Comparison of ENCODE assay signal across 8 cellular contexts in the genomic region with DNA sequence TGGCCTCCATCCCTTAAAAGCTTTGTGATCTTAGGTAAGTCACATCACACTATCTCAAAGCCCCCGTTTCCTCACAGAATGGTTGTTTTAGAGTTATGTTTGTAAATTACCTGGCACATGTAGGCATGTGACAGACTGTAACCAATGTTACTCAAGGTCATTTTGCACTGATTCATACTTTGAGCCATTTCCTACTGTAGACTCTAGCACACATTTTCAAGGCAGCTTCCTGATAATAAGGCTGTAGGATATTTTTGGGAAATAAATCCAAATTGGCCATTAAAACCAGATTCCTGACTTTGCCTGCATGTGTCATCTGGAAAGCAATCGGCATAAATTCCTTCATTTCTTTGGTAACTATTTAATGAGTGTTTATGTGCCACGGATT. TPM values are rescaled to one million over a fixed set of nuclear protein-coding genes. Genes with fewer than 3 reads are reported as not detected.
DNase-seq lines count a peak whose midpoint lies in the region; ATAC-seq, FAIRE-seq and TF ChIP-seq lines count a peak whose summit lies in the region.

No MANE protein-coding gene starts in this region.

- peak overlapping the region; percentile 92 for H3K27ac ChIP-seq in HepG2 (ENCODE audit: extremely low read length, insufficient read depth, low read length)
- H3K27ac ChIP-seq in right lobe of liver: no peak overlapping the region
- peak overlapping the region; percentile 84 for H3K27ac ChIP-seq in keratinocyte (ENCODE audit: control insufficient read depth, insufficient read depth, low read length)
- H3K27ac ChIP-seq in colonic mucosa: no peak overlapping the region

- H3K4me2 ChIP-seq in HepG2 (ENCODE audit: low read depth, low read length) (peak overlapping the region; percentile 66), keratinocyte (ENCODE audit: control insufficient read depth, extremely low read depth, insufficient read depth, low read depth, low read length) (peak overlapping the region; percentile 85)

- H3K27me3 Mint-ChIP-seq in activated naive CD8-positive, alpha-beta T cell treated with anti-CD3 and anti-CD28 coated beads, Interleukin-2, amount 10 ng/mL, durations not matched to agents 7 days and 5 days: no peaks in the 10 kb centered on the region

- no TSS peak for BruUV-seq in HepG2 (replicated peaks; lab: Mats Ljungman, UMichigan)

- peaks cover 16% of the 10 kb centered on the region for H3K36me3 Mint-ChIP-seq in activated naive CD8-positive, alpha-beta T cell treated with anti-CD3 and anti-CD28 coated beads, Interleukin-2, amount 10 ng/mL, durations not matched to agents 7 days and 5 days

- H3K4me3 Mint-ChIP-seq in activated naive CD8-positive, alpha-beta T cell treated with anti-CD3 and anti-CD28 coated beads, Interleukin-2, amount 10 ng/mL, durations not matched to agents 7 days and 5 days: peak overlapping the region; percentile 96

- peaks cover 76% of the 10 kb centered on the region for H3K4me1 ChIP-seq in HepG2 (ENCODE audit: insufficient read depth, low read length)
- peaks cover 0 to 37% (median 5%) of the 10 kb centered on the region in 4 donors for H3K4me1 ChIP-seq in right lobe of liver
- H3K4me1 ChIP-seq in keratinocyte (ENCODE audit: control insufficient read depth, extremely low read depth, insufficient read depth, low read length): peaks cover 28% of the 10 kb centered on the region
- peaks cover 8% of the 10 kb centered on the region for H3K4me1 ChIP-seq in colonic mucosa

- H3K79me2 ChIP-seq in HepG2 (ENCODE audit: insufficient read depth, low read length) (peaks cover 36% of the 10 kb centered on the region), keratinocyte (ENCODE audit: control insufficient read depth, insufficient read depth, low read length) (peaks cover 35% of the 10 kb centered on the region)

- 0 out of 2 replicates have a peak overlapping the region, but pooled peaks have one; percentile 91 for H3K9ac ChIP-seq in HepG2 (ENCODE audit: insufficient read depth, low read depth, low read length)
- peak overlapping the region; percentile 84 for H3K9ac ChIP-seq in keratinocyte (ENCODE audit: control insufficient read depth, extremely low read depth, insufficient read depth, low read length)
- H3K9ac ChIP-seq in colonic mucosa (ENCODE audit: low read depth in 2 of 2, low read length in 2 of 2): no peak overlapping the region

- TF ChIP-seq POLR2A in HepG2 (IDR thresholded peaks at IDR 0.05; ENCODE audit: insufficient read depth in 1 of 2, low read depth in 2 of 2, low read length in 2 of 2) (no peak), right lobe of liver (IDR thresholded peaks at IDR 0.05) (no peak)

- no peak overlapping the region for H3K27ac Mint-ChIP-seq in activated naive CD8-positive, alpha-beta T cell treated with anti-CD3 and anti-CD28 coated beads, Interleukin-2, amount 10 ng/mL, durations not matched to agents 7 days and 5 days

- H2AFZ ChIP-seq in HepG2 (ENCODE audit: low read length) (no peak overlapping the region), keratinocyte (ENCODE audit: control insufficient read depth, low read length) (peak overlapping the region; percentile 1)

- TF ChIP-seq EP300 in HepG2 (IDR thresholded peaks at IDR 0.05; ENCODE audit: low read depth in 2 of 2, low read length in 2 of 2) (no peak), HepG2 (CRISPR knock-in tag; IDR thresholded peaks at IDR 0.05; ENCODE audit: borderline replicate concordance) (no peak)

- FAIRE-seq in HepG2 (lab: Jason Lieb, UNC): peak; percentile 64
- peak; percentile 57 for FAIRE-seq in keratinocyte (lab: Jason Lieb, UNC)

- dilution Hi-C loops in keratinocyte (cut with MboI; ENCODE audit: extremely low pct_ligation_motif_present, low sequenced_read_pairs): no loop called here

- TF ChIP-seq RAD21 in HepG2 (CRISPR knock-in tag; IDR thresholded peaks at IDR 0.05): no peak

- peak; percentile 52 for DNase-seq in HepG2 (ENCODE audit: low spot score)
- DNase-seq in right lobe of liver: no peak
- DNase-seq in activated naive CD8-positive, alpha-beta T cell treated with anti-CD3 and anti-CD28 coated beads, Interleukin-2, amount 10 ng/mL, durations not matched to agents 7 days and 5 days: no peak
- no peak for DNase-seq in keratinocyte (ENCODE audit: low read depth, low spot score)
- DNase-seq in HUDEP-2 (lab: John Stamatoyannopoulos, UW; ENCODE audit: unreplicated experiment in 76 of 76): no peak
- DNase-seq in colonic mucosa: no peak
- no peak for DNase-seq in NCI-H1417 (lab: John Stamatoyannopoulos, UW)
- no peak for DNase-seq in NCI-H2107 (lab: John Stamatoyannopoulos, UW)

- TF ChIP-seq CTCF in HepG2 (CRISPR knock-in tag; IDR thresholded peaks at IDR 0.05): no peak
- no peak for TF ChIP-seq CTCF in right lobe of liver (IDR thresholded peaks at IDR 0.05)
- TF ChIP-seq CTCF in keratinocyte (optimal IDR thresholded peaks at IDR 0.05 in 1 of 3, IDR thresholded peaks at IDR 0.05 in 1 of 3, conservative IDR thresholded peaks at IDR 0.05 in 1 of 3; ENCODE audit: extremely low read depth in 1 of 3, insufficient read depth in 2 of 3, low read length in 3 of 3): no peak
- TF ChIP-seq CTCF in colonic mucosa (IDR thresholded peaks at IDR 0.05): no peak

- H3K4me3 ChIP-seq in HepG2 (replicated peaks in 1 of 3; ENCODE audit: insufficient read depth in 1 of 3, low read depth in 2 of 3, low read length in 3 of 3): peak overlapping the region in 1 of 3 experiments; percentile 99; a peak in 2 of 6 replicates
- no peak overlapping the region for H3K4me3 ChIP-seq in right lobe of liver
- H3K4me3 ChIP-seq in keratinocyte (ENCODE audit: control insufficient read depth in 2 of 3, extremely low read depth in 1 of 3, insufficient read depth in 2 of 3, low read depth in 1 of 3, low read length in 3 of 3): peak overlapping the region; percentile 87 to 92 (median 87)
- no peak overlapping the region for H3K4me3 ChIP-seq in colonic mucosa

- no peaks in the 10 kb centered on the region for H3K9me3 ChIP-seq in HepG2 (ENCODE audit: low read length)
- H3K9me3 ChIP-seq in right lobe of liver: no peaks in the 10 kb centered on the region
- no peaks in the 10 kb centered on the region for H3K9me3 ChIP-seq in keratinocyte (ENCODE audit: control insufficient read depth, low read depth, low read length)
- H3K9me3 ChIP-seq in colonic mucosa: no peaks in the 10 kb centered on the region

- WGBS in HepG2 (ENCODE audit: low lambda C conversion rate): 71% methylated on average over 3 of the region's 3 CpGs
- 61% methylated on average over 3 of the region's 3 CpGs for WGBS in right lobe of liver (ENCODE audit: insufficient coverage, low coverage, low lambda C conversion rate, missing lambda C conversion rate)

- H3K9me1 ChIP-seq in keratinocyte (ENCODE audit: control insufficient read depth, extremely low read depth, insufficient read depth, low read length): no peaks in the 10 kb centered on the region

- ATAC-seq in HepG2: no peak
- no peak for ATAC-seq in right lobe of liver
- ATAC-seq in activated naive CD8-positive, alpha-beta T cell treated with anti-CD3 and anti-CD28 coated beads, Interleukin-2, amount 10 ng/mL, durations not matched to agents 7 days and 5 days (ENCODE audit: low read depth): no peak

- POLR2A ChIA-PET in HepG2 (lab: Yijun Ruan, JAX): interaction anchor here (0.6 to 7.5 kb wide), 4 partner anchors 8 to 173 kb away, joined by 3 to 92 read pairs (median 18); a partner anchor contains a TSS
- POLR2A ChIA-PET in activated naive CD8-positive, alpha-beta T cell treated with anti-CD3 and anti-CD28 coated beads, Interleukin-2, amount 10 ng/mL, durations not matched to agents 7 days and 5 days (lab: Charles Lee): interaction anchor here (0.6 to 3.6 kb wide), 5 partner anchors 32 to 173 kb away, joined by 3 to 41 read pairs (median 19); a partner anchor contains a TSS

- no peaks in the 10 kb centered on the region for H3K9me3 Mint-ChIP-seq in activated naive CD8-positive, alpha-beta T cell treated with anti-CD3 and anti-CD28 coated beads, Interleukin-2, amount 10 ng/mL, durations not matched to agents 7 days and 5 days

- H4K20me1 ChIP-seq in HepG2 (ENCODE audit: insufficient read depth, low read length) (peaks cover 9% of the 10 kb centered on the region), keratinocyte (ENCODE audit: control insufficient read depth, extremely low read depth, insufficient read depth, low read length) (peaks cover 5% of the 10 kb centered on the region)

- H3K27me3 ChIP-seq in HepG2 (ENCODE audit: control insufficient read depth in 1 of 2, insufficient read depth in 2 of 2, low read length in 2 of 2) (no peaks in the 10 kb centered on the region; a peak in 1 of 5 replicates), right lobe of liver (no peaks in the 10 kb centered on the region), keratinocyte (ENCODE audit: control insufficient read depth, extremely low read depth, insufficient read depth, low read length) (no peaks in the 10 kb centered on the region), colonic mucosa (no peaks in the 10 kb centered on the region)

- H3K36me3 ChIP-seq in HepG2 (replicated peaks in 1 of 2; ENCODE audit: control insufficient read depth in 1 of 2, insufficient read depth in 2 of 2, low read length in 2 of 2) (no peaks in the 10 kb centered on the region; a peak in 1 of 5 replicates), right lobe of liver (no peaks in the 10 kb centered on the region), keratinocyte (ENCODE audit: control insufficient read depth in 2 of 2, extremely low read depth in 1 of 2, insufficient read depth in 2 of 2, low read length in 2 of 2) (peaks cover 6 to 14% of the 10 kb centered on the region in 2 experiments), colonic mucosa (no peaks in the 10 kb centered on the region)

- CTCF ChIA-PET in HepG2 (lab: Yijun Ruan, JAX; ENCODE audit: low intra/inter-chr PET ratio, low total read pairs): no interaction called here

- in situ Hi-C loops in HepG2 (cut with HindIII; ENCODE audit: extremely low pct_ligation_motif_present, low pct_unique_long_range_greater_than_20kb): no loop called here

- intact Hi-C loops in HepG2 (cut with micrococcal nuclease; ENCODE audit: unreplicated experiment): no loop called here
- intact Hi-C loops in right lobe of liver (cut with DNase I): no loop called here
- intact Hi-C loops in colonic mucosa (cut with DNase I): no loop called here

- H3K4me1 Mint-ChIP-seq in activated naive CD8-positive, alpha-beta T cell treated with anti-CD3 and anti-CD28 coated beads, Interleukin-2, amount 10 ng/mL, durations not matched to agents 7 days and 5 days: peaks cover 58% of the 10 kb centered on the region

RNA-seq across cellular contexts. Expression of a gene that starts 2.2 kb away (rescaled TPM):
- total RNA-seq in HepG2 (2016; rRNA removed; fragmentation: Illumina TruSeq; extraction: Trizol) (25.9 and 29.1 TPM in 2 replicates), right lobe of liver (10 to 100 TPM; 11.7 to 22.1 (median 14.7) TPM), colonic mucosa (10 to 100 TPM; 46.4 to 61.9 TPM)
- 3.9 and 4.0 TPM in 2 replicates for total RNA-seq in HepG2 (2016; cell fraction: cytosol; rRNA removed; fragmentation: Illumina TruSeq; extraction: Trizol; ENCODE audit: low read depth)
- 24.8 and 29.3 TPM in 2 replicates for total RNA-seq in HepG2 (2016; cell fraction: insoluble cytoplasmic fraction; rRNA removed; fragmentation: Illumina TruSeq; extraction: Trizol)
- 13.9 and 14.1 TPM in 2 replicates for total RNA-seq in HepG2 (2016; cell fraction: membrane; rRNA removed; fragmentation: Illumina TruSeq; extraction: Trizol)
- total RNA-seq in HepG2 (2016; cell fraction: nucleus; rRNA removed; fragmentation: Illumina TruSeq; extraction: Trizol): 11.8 and 14.0 TPM in 2 replicates
- polyA plus RNA-seq in HepG2 (2011; rRNA removed) (25.2 and 32.2 TPM in 2 replicates), keratinocyte (51.0 to 68.4 TPM (median 51.6 TPM) in 3 replicates)
- polyA plus RNA-seq in HepG2 (2011; cell fraction: cytosol; rRNA removed): 23.4 and 25.8 TPM in 2 replicates
- 23.2 and 27.6 TPM in 2 replicates for polyA plus RNA-seq in HepG2 (2011; cell fraction: nucleus; rRNA removed)
- polyA plus RNA-seq in HepG2 (2012): 24.8 and 25.8 TPM in 2 replicates
- polyA plus RNA-seq in HepG2 (2016; cell fraction: cytosol; fragmentation: Illumina TruSeq; extraction: Trizol; ENCODE audit: low read depth): 4.8 and 4.9 TPM in 2 replicates
- 33.1 and 35.6 TPM in 2 replicates for polyA plus RNA-seq in HepG2 (2016; cell fraction: insoluble cytoplasmic fraction; fragmentation: Illumina TruSeq; extraction: Trizol; ENCODE audit: low read depth)
- polyA plus RNA-seq in HepG2 (2016; cell fraction: membrane; fragmentation: Illumina TruSeq; extraction: Trizol; ENCODE audit: low read depth): 10.1 and 11.5 TPM in 2 replicates
- 32.5 and 34.1 TPM in 2 replicates for polyA plus RNA-seq in HepG2 (2016; cell fraction: nucleus; fragmentation: Illumina TruSeq; extraction: Trizol; ENCODE audit: insufficient read depth, low read depth)
- 49.8 and 64.9 TPM in 2 replicates for polyA minus RNA-seq in HepG2 (2011; rRNA and poly(A)+ RNA removed; ENCODE audit: low replicate concordance)
- polyA minus RNA-seq in HepG2 (2011; cell fraction: cytosol; rRNA and poly(A)+ RNA removed): 17.8 and 21.5 TPM in 2 replicates
- 8.6 and 10.9 TPM in 2 replicates for polyA minus RNA-seq in HepG2 (2011; cell fraction: nucleus; rRNA and poly(A)+ RNA removed)
- 10 to 100 TPM; 57.1 to 60.2 TPM for total RNA-seq in activated naive CD8-positive, alpha-beta T cell treated with anti-CD3 and anti-CD28 coated beads, Interleukin-2, amount 10 ng/mL, durations not matched to agents 7 days and 5 days
- polyA plus RNA-seq in keratinocyte (2011; ENCODE audit: low read depth): 39.8 TPM
- polyA plus RNA-seq in keratinocyte (2011; cell fraction: cytosol; rRNA removed): 34.5 and 45.2 TPM in 2 replicates
- polyA plus RNA-seq in keratinocyte (2011; cell fraction: nucleus; rRNA removed): 54.1 and 54.6 TPM in 2 replicates
- polyA plus RNA-seq in keratinocyte (2012; ENCODE audit: low replicate concordance): 27.9 and 48.1 TPM in 2 replicates
- 48.3 to 131 TPM (median 65.6 TPM) in 3 replicates for polyA minus RNA-seq in keratinocyte
- 57.4 TPM for polyA minus RNA-seq in keratinocyte (2011; cell fraction: cytosol; rRNA and poly(A)+ RNA removed)
- 19.9 and 23.5 TPM in 2 replicates for polyA minus RNA-seq in keratinocyte (2011; cell fraction: nucleus; rRNA and poly(A)+ RNA removed)

Comparison
In these comparisons a context has a peak if more than half of its experiments do, and no peak if none do; other contexts are left out.
1. H3K27ac ChIP-seq: peak in HepG2 (single experiment) and keratinocyte (single experiment); none in right lobe of liver (0 of 3) and colonic mucosa (single experiment).
2. H3K4me3 ChIP-seq: peak in keratinocyte (3 of 3); none in right lobe of liver (0 of 3) and colonic mucosa (single experiment).
3. H3K9ac ChIP-seq: peak in HepG2 (single experiment) and keratinocyte (single experiment); none in colonic mucosa (0 of 2).